In genomic region chr3:8629151-8630021, GRCh38 we compare ENCODE assay signal across 9 cellular contexts. TPM values are rescaled to one million over a fixed set of nuclear protein-coding genes. Genes with fewer than 3 reads are reported as not detected.
DNase-seq lines count a peak whose midpoint lies in the region; ATAC-seq, FAIRE-seq and TF ChIP-seq lines count a peak whose summit lies in the region.
"Had no signal": no experiment of that assay in that cellular context is flagged by ENCODE, and none has a peak within 500 bp of the region (broad histone marks: within the 10 kb centered on the region; RNA-seq: fewer than 3 reads in every experiment).

No MANE protein-coding gene starts in this region.

- FAIRE-seq in GM12892 (lab: Jason Lieb, UNC), result peak; percentile 65

- no peaks in the 10 kb centered on the region for H3K9me3 Mint-ChIP-seq in chondrocyte (ENCODE audit: low read depth)

- H3K4me3 ChIP-seq in SJCRH30, result no peak overlapping the region

- H3K36me3 Mint-ChIP-seq in chondrocyte (ENCODE audit: low read depth), result no peaks in the 10 kb centered on the region

- TF ChIP-seq CTCF in chondrocyte (IDR thresholded peaks at IDR 0.05), result no peak

- no peak for DNase-seq in GM12892 (ENCODE audit: insufficient read length)
- DNase-seq in SJCRH30, result peak; percentile 76 to 85
- peak; percentile 99 for DNase-seq in chondrocyte (ENCODE audit: low spot score)
- DNase-seq in occipital lobe (lab: John Stamatoyannopoulos, UW), result peak; percentile 33
- no peak for DNase-seq in NCI-H1092 (lab: John Stamatoyannopoulos, UW)

- peaks cover 12% of the 10 kb centered on the region for H3K4me1 ChIP-seq in SJCRH30

- H3K9me3 ChIP-seq in SJCRH30 (replicated peaks), result no peaks in the 10 kb centered on the region

- TF ChIP-seq POLR2A in GM12892 (IDR thresholded peaks at IDR 0.05; ENCODE audit: low read depth, low read length), result no peak

- H3K27me3 Mint-ChIP-seq in chondrocyte (ENCODE audit: low read depth), result no peaks in the 10 kb centered on the region

- H3K27me3 ChIP-seq in SJCRH30, result no peaks in the 10 kb centered on the region

- peak overlapping the region; percentile 88 for H3K27ac Mint-ChIP-seq in chondrocyte (ENCODE audit: unreplicated experiment)

- H3K36me3 ChIP-seq in SJCRH30, result no peaks in the 10 kb centered on the region

- H3K4me3 Mint-ChIP-seq in chondrocyte (ENCODE audit: unreplicated experiment), result no peak overlapping the region

- H3K27ac ChIP-seq in SJCRH30, result peak overlapping the region; percentile 42

- peaks cover 54% of the 10 kb centered on the region for H3K4me1 Mint-ChIP-seq in chondrocyte (ENCODE audit: low read depth)

- ATAC-seq in HG02678 (IDR thresholded peaks at IDR 0.05; ENCODE audit: unreplicated experiment), result peak; percentile 67
- no peak for ATAC-seq in HG02840 (IDR thresholded peaks at IDR 0.05; ENCODE audit: low FRiP score, unreplicated experiment)
- ATAC-seq in GM19452 (IDR thresholded peaks at IDR 0.05; ENCODE audit: unreplicated experiment), result no peak

RNA-seq across cellular contexts. Expression of gene SSUH2, which starts 15.2 kb away (rescaled TPM):
- 0.81 TPM for polyA plus RNA-seq in GM12892 (2012; ENCODE audit: missing spikeins)
- total RNA-seq in SJCRH30 (2014; rRNA removed; shearing (Covaris generic)), result 0.30 and 0.53 TPM in 2 replicates
- total RNA-seq in chondrocyte (0.31 TPM in 1 of 3 replicates, not detected in the others), occipital lobe (0.78 TPM)
- total RNA-seq: mononuclear cell had no signal

Comparison
In these comparisons a context has a peak if more than half of its experiments do, and no peak if none do; other contexts are left out.
1. DNase-seq: peak in SJCRH30 (2 of 2), chondrocyte (single experiment) and occipital lobe (single experiment); none in GM12892 (single experiment) and NCI-H1092 (single experiment).